Comparison of ENCODE assay signal across 8 cellular contexts in the genomic region with DNA sequence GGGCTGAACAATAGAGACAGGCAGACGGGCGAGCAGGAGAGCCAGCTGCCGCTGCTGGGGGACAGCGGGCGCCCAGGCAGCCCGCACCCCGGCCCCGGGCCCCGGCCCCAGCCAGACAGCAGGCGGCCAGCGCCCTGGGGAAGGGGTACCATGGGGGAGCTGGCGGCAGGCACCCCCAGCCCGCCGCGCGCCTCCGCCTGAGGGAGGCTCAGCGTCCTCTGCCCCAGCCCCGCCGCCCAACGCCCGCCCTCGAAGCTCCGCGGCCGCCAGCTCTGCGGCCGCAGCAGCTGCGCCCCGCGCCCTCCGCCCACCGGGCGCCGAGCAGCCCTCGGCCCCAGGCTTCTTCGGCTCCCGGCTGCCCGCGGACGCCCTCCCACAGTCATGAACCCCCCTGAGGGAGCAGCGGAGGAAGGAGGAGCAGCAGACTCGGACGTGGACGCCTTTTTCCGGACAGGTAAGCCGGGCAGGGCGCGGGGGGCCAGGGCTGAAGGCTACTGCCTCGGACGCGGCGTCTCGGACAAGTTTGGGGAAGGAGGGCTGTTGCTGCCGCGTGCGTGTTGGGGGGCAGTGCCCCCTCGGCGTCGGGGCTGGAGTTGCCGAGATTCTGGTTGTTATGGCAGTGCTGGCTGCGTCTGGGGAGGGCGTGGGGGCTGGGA. TPM values are rescaled to one million over a fixed set of nuclear protein-coding genes. Genes with fewer than 3 reads are reported as not detected.
A peak's percentile ranks its signal among the peaks of the same experiment; 100 is the strongest.
DNase-seq lines count a peak whose midpoint lies in the region; ATAC-seq and TF ChIP-seq lines count a peak whose summit lies in the region.

Gene KALRN, plus strand, starts transcription at position 10 of the 656 bp plus-strand sequence.

- H3K27me3 Mint-ChIP-seq in WTC11 (ENCODE audit: low read depth) = peaks cover 22% of the 10 kb centered on the region

- H3K27me3 ChIP-seq in neural cell (ENCODE audit: insufficient read depth, low read depth, low read length) = no peaks in the 10 kb centered on the region

- CTCF ChIA-PET in WTC11 (lab: Charles Lee) = interaction anchor here (0.7 to 2.8 kb wide), 58 partner anchors 9 to 553 kb away, joined by 3 to 30 read pairs (median 5); partner anchors contain the start of genes CCDC14 and MYLK

- H2AFZ ChIP-seq in neural cell (ENCODE audit: low read depth, low read length) = peak within 1 kb of the TSS; percentile 94

- TF ChIP-seq EP300 in neural cell (conservative IDR thresholded peaks at IDR 0.05; ENCODE audit: poor library complexity, severe bottlenecking) = peak; percentile 14

- peaks cover 23% of the 10 kb centered on the region for H4K20me1 ChIP-seq in neural cell (ENCODE audit: insufficient read depth)

- peaks cover 50% of the 10 kb centered on the region for H3K79me2 ChIP-seq in neural cell (replicated peaks; ENCODE audit: insufficient read depth, low read length)

- H3K4me3 ChIP-seq in GM08714 (ENCODE audit: low read length) (peak within 1 kb of the TSS; percentile 58; the same call in 1 of the 2 replicates), HFF-Myc (replicated peaks; ENCODE audit: low read depth, low read length) (peak within 1 kb of the TSS; percentile 46), fibroblast of the aortic adventitia (ENCODE audit: low read depth, low read length) (peak within 1 kb of the TSS; percentile 59), neural cell (ENCODE audit: low read length) (peak within 1 kb of the TSS; percentile 86)

- TF ChIP-seq RAD21 in neural cell (conservative IDR thresholded peaks at IDR 0.05) = peak; percentile 28

- peak within 1 kb of the TSS; percentile 90 for H3K4me3 Mint-ChIP-seq in WTC11

- no peaks in the 10 kb centered on the region for H3K9me2 ChIP-seq in neural cell (ENCODE audit: insufficient read depth, low read length)

- H3K9ac ChIP-seq in neural cell (ENCODE audit: low read length) = peak within 1 kb of the TSS; percentile 89

- H3K36me3 Mint-ChIP-seq in WTC11 = no peaks in the 10 kb centered on the region

- H3F3A ChIP-seq in neural cell (ENCODE audit: insufficient read depth, low read length, poor library complexity, severe bottlenecking) = peaks cover 7% of the 10 kb centered on the region

- no peaks in the 10 kb centered on the region for H3K9me3 ChIP-seq in neural cell (ENCODE audit: low read length)

- H3K9me3 Mint-ChIP-seq in WTC11 = no peaks in the 10 kb centered on the region; the same call in 1 of the 2 replicates

- TF ChIP-seq CTCF in HFF-Myc (IDR thresholded peaks at IDR 0.05; ENCODE audit: low read depth, low read length, missing control alignments) = no peak
- TF ChIP-seq CTCF in WTC11 (IDR thresholded peaks at IDR 0.05) = no peak; the same call in 1 of the 2 replicates
- no peak for TF ChIP-seq CTCF in fibroblast of the aortic adventitia (IDR thresholded peaks at IDR 0.05; ENCODE audit: insufficient read depth, low read length)
- peak; percentile 58 for TF ChIP-seq CTCF in neural cell (IDR thresholded peaks at IDR 0.05; ENCODE audit: poor library complexity, severe bottlenecking)

- DNase-seq in HFF-Myc (ENCODE audit: extremely low read depth, low read depth) (no peak), WTC11 (ENCODE audit: low spot score) (peak; percentile 41), fibroblast of the aortic adventitia (ENCODE audit: low read depth) (no peak), glomerular visceral epithelial cell (ENCODE audit: extremely low spot score) (no peak), NOMO-1 (lab: John Stamatoyannopoulos, UW; ENCODE audit: unreplicated experiment in 2 of 2) (no peak), NCI-H2171 (lab: John Stamatoyannopoulos, UW) (no peak)

- POLR2A ChIA-PET in WTC11 (lab: Charles Lee) = interaction anchor here (1.1 to 2.8 kb wide), 6 partner anchors 17 to 248 kb away, joined by 3 to 10 read pairs (median 4); partner anchors contain the start of gene CCDC14

- H3K27ac ChIP-seq in neural cell (ENCODE audit: low read length) = peak within 1 kb of the TSS; percentile 84

- H3K36me3 ChIP-seq in neural cell (ENCODE audit: insufficient read depth, low read length) = no peaks in the 10 kb centered on the region

- H3K27ac Mint-ChIP-seq in WTC11 = 0 out of 2 replicates have a peak within 1 kb of the TSS, but pooled peaks have one; percentile 10

- H3K4me2 ChIP-seq in neural cell (ENCODE audit: low read length) = peak within 1 kb of the TSS; percentile 95

- ATAC-seq in WTC11 = peak; percentile 17

- peaks cover 13% of the 10 kb centered on the region for H3K4me1 Mint-ChIP-seq in WTC11

TF ChIP-seq in WTC11, 78 proteins besides CTCF, POLR2A, EP300 and RAD21:
- TF ChIP-seq, protein P1, sequence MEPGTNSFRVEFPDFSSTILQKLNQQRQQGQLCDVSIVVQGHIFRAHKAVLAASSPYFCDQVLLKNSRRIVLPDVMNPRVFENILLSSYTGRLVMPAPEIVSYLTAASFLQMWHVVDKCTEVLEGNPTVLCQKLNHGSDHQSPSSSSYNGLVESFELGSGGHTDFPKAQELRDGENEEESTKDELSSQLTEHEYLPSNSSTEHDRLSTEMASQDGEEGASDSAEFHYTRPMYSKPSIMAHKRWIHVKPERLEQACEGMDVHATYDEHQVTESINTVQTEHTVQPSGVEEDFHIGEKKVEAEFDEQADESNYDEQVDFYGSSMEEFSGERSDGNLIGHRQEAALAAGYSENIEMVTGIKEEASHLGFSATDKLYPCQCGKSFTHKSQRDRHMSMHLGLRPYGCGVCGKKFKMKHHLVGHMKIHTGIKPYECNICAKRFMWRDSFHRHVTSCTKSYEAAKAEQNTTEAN (CRISPR knock-in tag; IDR thresholded peaks at IDR 0.05) = no peak
- TF ChIP-seq SP1 (CRISPR knock-in tag; conservative IDR thresholded peaks at IDR 0.05) = peak; percentile 22; the same call in 1 of the 2 replicates
- TF ChIP-seq FOXK1 (CRISPR knock-in tag; IDR thresholded peaks at IDR 0.05) = 0 out of 2 replicates have a peak, but pooled peaks have one; percentile 17
- no peak for TF ChIP-seq FOXP4 (CRISPR knock-in tag; IDR thresholded peaks at IDR 0.05)

TF ChIP-seq in neural cell, 6 proteins besides CTCF, POLR2A, EP300 and RAD21:
- TF ChIP-seq MXI1 (conservative IDR thresholded peaks at IDR 0.05; ENCODE audit: poor library complexity, severe bottlenecking) (peak; percentile 69), REST (IDR thresholded peaks at IDR 0.05; ENCODE audit: borderline replicate concordance) (no peak), POLR2AphosphoS5 (IDR thresholded peaks at IDR 0.05) (peak; percentile 49), EZH2 (IDR thresholded peaks at IDR 0.05; ENCODE audit: borderline replicate concordance, insufficient read depth, low read length, poor library complexity, severe bottlenecking) (no peak), SMC3 (conservative IDR thresholded peaks at IDR 0.05; ENCODE audit: poor library complexity) (peak; percentile 40), TAF1 (IDR thresholded peaks at IDR 0.05; ENCODE audit: low read depth) (peak; percentile 15)

RNA-seq across cellular contexts. Expression of gene KALRN, which starts in this region (rescaled TPM):
- total RNA-seq in WTC11 (2021) (10.4 to 15.1 TPM (median 11.4 TPM) in 3 replicates), fibroblast of the aortic adventitia (ENCODE audit: low replicate concordance) (0.99 and 5.2 TPM in 2 replicates)
- 61.6 and 86.7 TPM in 2 replicates for polyA plus RNA-seq in neural cell
- polyA minus RNA-seq in neural cell = 338 and 413 TPM in 2 replicates
